In the genomic region with DNA sequence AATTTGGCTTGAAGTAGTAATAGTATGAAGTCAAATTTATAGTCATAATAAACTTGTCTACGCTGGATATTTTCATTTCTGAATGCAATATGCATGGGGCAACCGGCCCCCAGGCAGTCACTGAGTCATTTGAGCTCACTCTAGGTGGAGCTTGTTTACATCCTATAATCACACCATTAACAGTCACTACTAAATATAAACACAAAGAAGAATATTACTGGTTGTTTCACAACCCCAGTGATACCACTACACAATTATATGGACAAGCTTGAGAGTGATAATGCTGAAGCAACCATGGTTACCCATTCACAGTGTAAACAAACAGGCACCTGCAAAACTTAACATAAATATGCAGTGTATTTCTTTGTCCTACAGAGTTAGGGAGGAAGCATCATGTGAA, we compare ENCODE assay signal across 11 cellular contexts.
A peak's percentile ranks its signal among the peaks of the same experiment; 100 is the strongest.
DNase-seq lines count a peak whose midpoint lies in the region; ATAC-seq, FAIRE-seq and TF ChIP-seq lines count a peak whose summit lies in the region.
"Had no signal": no experiment of that assay in that cellular context is flagged by ENCODE, and none has a peak within 500 bp of the region (broad histone marks: within the 10 kb centered on the region; RNA-seq: fewer than 3 reads in every experiment).

No MANE protein-coding gene starts in this region.

- CTCF ChIA-PET in K562 (lab: Yijun Ruan, JAX; ENCODE audit: low intra/inter-chr PET ratio) = no interaction called here

- no peak overlapping the region for H3K4me3 Mint-ChIP-seq in naive thymus-derived CD8-positive, alpha-beta T cell
- H3K4me3 Mint-ChIP-seq: activated CD8-positive, alpha-beta T cell treated with anti-CD3 and anti-CD28 coated beads, Interleukin-2, amount 10 ng/mL, durations not matched to agents 7 days and 5 days had no signal

- H3K79me2 ChIP-seq in K562 (ENCODE audit: control insufficient read depth, insufficient read depth, low read length) = peaks cover 67% of the 10 kb centered on the region

- H2AFZ ChIP-seq in K562 (ENCODE audit: low read depth, low read length) = no peak overlapping the region

- no peaks in the 10 kb centered on the region for H4K20me1 ChIP-seq in K562 (replicated peaks; ENCODE audit: control insufficient read depth, insufficient read depth, low read length)

- 0 out of 3 replicates have a peak overlapping the region, but pooled peaks have one; percentile 3 for H3K27ac ChIP-seq in K562 (ENCODE audit: extremely low read depth, low read depth, low read length)
- H3K27ac ChIP-seq: KMS-11 had no signal

- no peak for TF ChIP-seq CTCF in K562 (IDR thresholded peaks at IDR 0.05 in 2 of 3, conservative IDR thresholded peaks at IDR 0.05 in 1 of 3; ENCODE audit: insufficient read depth in 2 of 3, low read depth in 1 of 3, low read length in 3 of 3)

- peaks cover 0 to 2% (median 0%) of the 10 kb centered on the region in 9 donors for H3K9me3 Mint-ChIP-seq in naive thymus-derived CD8-positive, alpha-beta T cell

- no peak overlapping the region for H3K4me2 ChIP-seq in K562 (ENCODE audit: insufficient read depth, low read length)
- H3K4me2 ChIP-seq: KMS-11 had no signal

- TF ChIP-seq POLR2A in K562 (conservative IDR thresholded peaks at IDR 0.05) = no peak

- H3K9ac ChIP-seq in K562 (ENCODE audit: insufficient read depth in 1 of 2, low read depth in 2 of 2, low read length in 2 of 2) = no peak overlapping the region
- H3K9ac ChIP-seq: KMS-11 had no signal

- no peak overlapping the region for H3K27ac Mint-ChIP-seq in naive thymus-derived CD8-positive, alpha-beta T cell
- H3K27ac Mint-ChIP-seq: activated CD8-positive, alpha-beta T cell treated with anti-CD3 and anti-CD28 coated beads, Interleukin-2, amount 10 ng/mL, durations not matched to agents 7 days and 5 days had no signal

- BruUV-seq in K562 (replicated peaks; lab: Mats Ljungman, UMichigan) = no TSS peak

- no peaks in the 10 kb centered on the region for H3K27me3 ChIP-seq in K562 (ENCODE audit: control insufficient read depth in 2 of 2, insufficient read depth in 2 of 2, low read length in 2 of 2)

- TF ChIP-seq EP300 in K562 (IDR thresholded peaks at IDR 0.05; ENCODE audit: low read length) = peak; percentile 53; the same call in 1 of the 2 replicates

- no peaks in the 10 kb centered on the region; the same call in 2 of the 3 replicates for H3K36me3 ChIP-seq in K562 (ENCODE audit: control insufficient read depth, insufficient read depth, low read length)

- ATAC-seq in GM21576 (IDR thresholded peaks at IDR 0.05; ENCODE audit: unreplicated experiment) = peak; percentile 73
- peak; percentile 51 for ATAC-seq in K562
- ATAC-seq in HG03571 (IDR thresholded peaks at IDR 0.05; ENCODE audit: unreplicated experiment) = no peak
- ATAC-seq in naive thymus-derived CD8-positive, alpha-beta T cell = no peak
- ATAC-seq: activated CD8-positive, alpha-beta T cell treated with anti-CD3 and anti-CD28 coated beads, Interleukin-2, amount 10 ng/mL, durations not matched to agents 7 days and 5 days had no signal

- H3K4me1 Mint-ChIP-seq in naive thymus-derived CD8-positive, alpha-beta T cell = peaks cover 0 to 23% (median 0%) of the 10 kb centered on the region in 4 donors

- no peaks in the 10 kb centered on the region for H3K9me1 ChIP-seq in K562 (ENCODE audit: control insufficient read depth, insufficient read depth, low read length)

- H3K4me1 ChIP-seq in K562 (replicated peaks in 1 of 2; ENCODE audit: control insufficient read depth in 2 of 2, insufficient read depth in 2 of 2, low read length in 2 of 2) = peaks cover 0 to 25% of the 10 kb centered on the region in 2 experiments; a peak in 3 of 5 replicates

- POLR2A ChIA-PET in K562 (lab: Yijun Ruan, JAX) = interaction anchor here (0.5 to 1.0 kb wide), 4 partner anchors 12 to 97 kb away, joined by 3 to 7 read pairs (median 4); no protein-coding TSS in a partner anchor
- POLR2A ChIA-PET in naive thymus-derived CD8-positive, alpha-beta T cell (lab: Charles Lee) = no interaction called here

- H3K9me3 ChIP-seq in K562 (replicated peaks; ENCODE audit: control insufficient read depth, insufficient read depth, low read depth, low read length) = no peaks in the 10 kb centered on the region

- in situ Hi-C loops in K562 (cut with MboI) = no loop called here

- intact Hi-C loops in K562 (cut with micrococcal nuclease) = no loop called here

- no peak overlapping the region for H3K4me3 ChIP-seq in K562

- no peak for FAIRE-seq in K562 (lab: Jason Lieb, UNC)

- WGBS in K562 (ENCODE audit: insufficient coverage, low coverage, missing lambda C conversion rate) = 37% methylated on average over 2 of the region's 2 CpGs

- no peaks in the 10 kb centered on the region for H3K27me3 Mint-ChIP-seq in naive thymus-derived CD8-positive, alpha-beta T cell

- no peaks in the 10 kb centered on the region for H3K36me3 Mint-ChIP-seq in naive thymus-derived CD8-positive, alpha-beta T cell

- TF ChIP-seq RAD21 in K562 (CRISPR knock-in tag; conservative IDR thresholded peaks at IDR 0.05 in 1 of 2, IDR thresholded peaks at IDR 0.05 in 1 of 2) = no peak; a peak in 1 of 4 replicates

- peak; percentile 71 for DNase-seq in EL
- DNase-seq in HPDE6-E6E7 (ENCODE audit: extremely low spot score) = peak; percentile 13
- no peak for DNase-seq in K562 (ENCODE audit: extremely low read depth in 1 of 4, low spot score in 3 of 4)
- no peak for DNase-seq in pons (ENCODE audit: low spot score)
- no peak for DNase-seq in stimulated activated CD4-positive, alpha-beta T cell treated with anti-CD3 and anti-CD28 coated beads, Interleukin-2, amount 100 ng/mL, for 48 hours
- no peak for DNase-seq in naive thymus-derived CD8-positive, alpha-beta T cell
- DNase-seq: activated CD8-positive, alpha-beta T cell treated with anti-CD3 and anti-CD28 coated beads, Interleukin-2, amount 10 ng/mL, durations not matched to agents 7 days and 5 days; GF-D8 had no signal

TF ChIP-seq in K562, 482 proteins besides CTCF, POLR2A, EP300 and RAD21 (continues in another document):
- TF ChIP-seq DLX4 (CRISPR knock-in tag; IDR thresholded peaks at IDR 0.05) (no peak), HDAC2 (IDR thresholded peaks at IDR 0.05) (no peak), TFAM (CRISPR knock-in tag; conservative IDR thresholded peaks at IDR 0.05) (no peak), MEF2D (tag; conservative IDR thresholded peaks at IDR 0.05; ENCODE audit: low read depth) (0 out of 2 replicates have a peak, but pooled peaks have one; percentile 23), CBFA2T3 (IDR thresholded peaks at IDR 0.05) (peak; percentile 19; the same call in 1 of the 2 replicates), ZNF165 (CRISPR knock-in tag; IDR thresholded peaks at IDR 0.05; ENCODE audit: borderline replicate concordance) (no peak), CEBPG (CRISPR knock-in tag; IDR thresholded peaks at IDR 0.05) (0 out of 2 replicates have a peak, but pooled peaks have one; percentile 16), CEBPG (tag; conservative IDR thresholded peaks at IDR 0.05 in 1 of 2, IDR thresholded peaks at IDR 0.05 in 1 of 2) (peak; percentile 51 to 87), NFXL1 (CRISPR knock-in tag; IDR thresholded peaks at IDR 0.05) (no peak), PHB (CRISPR knock-in tag; IDR thresholded peaks at IDR 0.05) (no peak), ZNF445 (CRISPR knock-in tag; IDR thresholded peaks at IDR 0.05; ENCODE audit: low read depth) (no peak), SMARCA4 (IDR thresholded peaks at IDR 0.05) (no peak), FOXA3 (CRISPR knock-in tag; conservative IDR thresholded peaks at IDR 0.05 in 1 of 2, IDR thresholded peaks at IDR 0.05 in 1 of 2) (peak; percentile 42 to 82; a peak in 3 of 4 replicates), JUND (IDR thresholded peaks at IDR 0.05; ENCODE audit: borderline replicate concordance, low read depth, low read length) (peak; percentile 37; the same call in 1 of the 2 replicates), JUND (tag; IDR thresholded peaks at IDR 0.05; ENCODE audit: borderline replicate concordance, low read depth, low read length) (no peak), NFIX (CRISPR knock-in tag; IDR thresholded peaks at IDR 0.05; ENCODE audit: low read depth) (no peak), TCF3 (CRISPR knock-in tag; IDR thresholded peaks at IDR 0.05) (peak; percentile 44; the same call in 1 of the 2 replicates), SP1 (CRISPR knock-in tag; IDR thresholded peaks at IDR 0.05) (peak; percentile 30; the same call in 1 of the 2 replicates), MCM7 (IDR thresholded peaks at IDR 0.05) (no peak), COPS2 (conservative IDR thresholded peaks at IDR 0.05) (no peak)
- TF ChIP-seq, protein P1, sequence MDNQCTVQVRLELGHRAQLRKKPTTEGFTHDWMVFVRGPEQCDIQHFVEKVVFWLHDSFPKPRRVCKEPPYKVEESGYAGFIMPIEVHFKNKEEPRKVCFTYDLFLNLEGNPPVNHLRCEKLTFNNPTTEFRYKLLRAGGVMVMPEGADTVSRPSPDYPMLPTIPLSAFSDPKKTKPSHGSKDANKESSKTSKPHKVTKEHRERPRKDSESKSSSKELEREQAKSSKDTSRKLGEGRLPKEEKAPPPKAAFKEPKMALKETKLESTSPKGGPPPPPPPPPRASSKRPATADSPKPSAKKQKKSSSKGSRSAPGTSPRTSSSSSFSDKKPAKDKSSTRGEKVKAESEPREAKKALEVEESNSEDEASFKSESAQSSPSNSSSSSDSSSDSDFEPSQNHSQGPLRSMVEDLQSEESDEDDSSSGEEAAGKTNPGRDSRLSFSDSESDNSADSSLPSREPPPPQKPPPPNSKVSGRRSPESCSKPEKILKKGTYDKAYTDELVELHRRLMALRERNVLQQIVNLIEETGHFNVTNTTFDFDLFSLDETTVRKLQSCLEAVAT (IDR thresholded peaks at IDR 0.05) = no peak
- TF ChIP-seq, protein P2, sequence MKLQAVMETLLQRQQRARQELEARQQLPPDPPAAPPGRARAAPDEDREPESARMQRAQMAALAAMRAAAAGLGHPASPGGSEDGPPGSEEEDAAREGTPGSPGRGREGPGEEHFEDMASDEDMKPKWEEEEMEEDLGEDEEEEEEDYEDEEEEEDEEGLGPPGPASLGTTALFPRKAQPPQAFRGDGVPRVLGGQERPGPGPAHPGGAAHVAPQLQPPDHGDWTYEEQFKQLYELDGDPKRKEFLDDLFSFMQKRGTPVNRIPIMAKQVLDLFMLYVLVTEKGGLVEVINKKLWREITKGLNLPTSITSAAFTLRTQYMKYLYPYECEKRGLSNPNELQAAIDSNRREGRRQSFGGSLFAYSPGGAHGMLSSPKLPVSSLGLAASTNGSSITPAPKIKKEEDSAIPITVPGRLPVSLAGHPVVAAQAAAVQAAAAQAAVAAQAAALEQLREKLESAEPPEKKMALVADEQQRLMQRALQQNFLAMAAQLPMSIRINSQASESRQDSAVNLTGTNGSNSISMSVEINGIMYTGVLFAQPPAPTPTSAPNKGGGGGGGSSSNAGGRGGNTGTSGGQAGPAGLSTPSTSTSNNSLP (IDR thresholded peaks at IDR 0.05; ENCODE audit: borderline replicate concordance, low read depth, low read length) = no peak

Comparison
In these comparisons a context has a peak if more than half of its experiments do, and no peak if none do; other contexts are left out.
1. DNase-seq: peak in EL (single experiment) and HPDE6-E6E7 (single experiment); none in K562 (0 of 4), pons (single experiment), stimulated activated CD4-positive, alpha-beta T cell treated with anti-CD3 and anti-CD28 coated beads, Interleukin-2, amount 100 ng/mL, for 48 hours (0 of 2) and naive thymus-derived CD8-positive, alpha-beta T cell (0 of 10).
2. ATAC-seq: peak in GM21576 (single experiment) and K562 (single experiment); none in HG03571 (single experiment) and naive thymus-derived CD8-positive, alpha-beta T cell (0 of 2).